In genomic region chr1:167517535-167518330, GRCh38 we compare ENCODE assay signal across 8 cellular contexts. TPM values are rescaled to one million over a fixed set of nuclear protein-coding genes. Genes with fewer than 3 reads are reported as not detected.
DNase-seq lines count a peak whose midpoint lies in the region; ATAC-seq and TF ChIP-seq lines count a peak whose summit lies in the region.
"Had no signal": no experiment of that assay in that cellular context is flagged by ENCODE, and none has a peak within 500 bp of the region (broad histone marks: within the 10 kb centered on the region; RNA-seq: fewer than 3 reads in every experiment).

No MANE protein-coding gene starts in this region.

- H3K9me3 Mint-ChIP-seq in activated T-helper 2 cell treated with anti-CD3 and anti-CD28 coated beads, Interferon-gamma antibody, Interleukin-2, Interleukin-4, amounts not matched to agents 10 μg/mL and 5 μg/mL and 100 μg/mL, durations not matched to agents 14 hours and 24 hours and 36 hours = no peaks in the 10 kb centered on the region

- H3K4me1 ChIP-seq in trophoblast cell (ENCODE audit: control insufficient read depth in 1 of 2, insufficient read depth in 2 of 2, low read length in 2 of 2) (no peaks in the 10 kb centered on the region), upper lobe of left lung (no peaks in the 10 kb centered on the region)
- H3K4me1 ChIP-seq: left lung had no signal

- H2BK12ac ChIP-seq in trophoblast cell (ENCODE audit: low read length) = no peak overlapping the region

- no peak overlapping the region for H3K9ac ChIP-seq in trophoblast cell (ENCODE audit: low read length)

- no peak overlapping the region for H2BK120ac ChIP-seq in trophoblast cell (ENCODE audit: insufficient read depth, low read length, poor library complexity)

- no peak overlapping the region for H3K27ac ChIP-seq in trophoblast cell (ENCODE audit: low read depth, low read length)
- H3K27ac ChIP-seq in upper lobe of left lung = peak overlapping the region in 3 of 4 donors; percentile 57 to 76 (median 73)
- H3K27ac ChIP-seq: left lung had no signal

- intact Hi-C loops in activated T-helper 2 cell treated with anti-CD3 and anti-CD28 coated beads, Interferon-gamma antibody, Interleukin-2, Interleukin-4, amounts not matched to agents 10 μg/mL and 5 μg/mL and 100 μg/mL, durations not matched to agents 14 hours and 24 hours and 36 hours (cut with micrococcal nuclease) = loop anchor here (1.0 to 5.0 kb wide), 7 partner anchors 18 to 295 kb away; partner anchors contain the start of gene CREG1

- H3K27me3 ChIP-seq in trophoblast cell (ENCODE audit: insufficient read depth, low read length) = no peaks in the 10 kb centered on the region
- H3K27me3 ChIP-seq in upper lobe of left lung = no peaks in the 10 kb centered on the region
- H3K27me3 ChIP-seq: left lung had no signal

- no peaks in the 10 kb centered on the region for H3K79me1 ChIP-seq in trophoblast cell (ENCODE audit: low read length)

- H2AFZ ChIP-seq in trophoblast cell (ENCODE audit: insufficient read depth, low read length, poor library complexity) = no peak overlapping the region

- no CpG with 5 or more reads among the region's 30 CpGs for WGBS in trophoblast cell (ENCODE audit: extremely low coverage, insufficient coverage, insufficient read length)
- 81 to 83% methylated on average over 22 to 30 of the region's 30 CpGs for WGBS in upper lobe of left lung, 2 donors

- H3K36me3 ChIP-seq in trophoblast cell (ENCODE audit: control insufficient read depth in 1 of 2, insufficient read depth in 2 of 2, low read length in 2 of 2) = no peaks in the 10 kb centered on the region
- no peaks in the 10 kb centered on the region for H3K36me3 ChIP-seq in upper lobe of left lung
- H3K36me3 ChIP-seq: left lung had no signal

- H3K36me3 Mint-ChIP-seq in activated T-helper 2 cell treated with anti-CD3 and anti-CD28 coated beads, Interferon-gamma antibody, Interleukin-2, Interleukin-4, amounts not matched to agents 10 μg/mL and 5 μg/mL and 100 μg/mL, durations not matched to agents 14 hours and 24 hours and 36 hours (ENCODE audit: low read depth) = peaks cover 51% of the 10 kb centered on the region

- H2AK5ac ChIP-seq in trophoblast cell (ENCODE audit: low read length) = no peak overlapping the region

- no peak overlapping the region for H3K23ac ChIP-seq in trophoblast cell (ENCODE audit: low read length)

- no peak overlapping the region for H3K4ac ChIP-seq in trophoblast cell (ENCODE audit: low read depth, low read length)

- H3K9me3 ChIP-seq in trophoblast cell (ENCODE audit: insufficient read depth, low read depth, low read length) (no peaks in the 10 kb centered on the region), upper lobe of left lung (no peaks in the 10 kb centered on the region)
- H3K9me3 ChIP-seq: left lung had no signal

- H3K4me2 ChIP-seq in trophoblast cell (ENCODE audit: low read length) = no peak overlapping the region

- H4K91ac ChIP-seq in trophoblast cell (ENCODE audit: low read depth, low read length) = no peak overlapping the region

- H3K4me3 Mint-ChIP-seq in activated T-helper 2 cell treated with anti-CD3 and anti-CD28 coated beads, Interferon-gamma antibody, Interleukin-2, Interleukin-4, amounts not matched to agents 10 μg/mL and 5 μg/mL and 100 μg/mL, durations not matched to agents 14 hours and 24 hours and 36 hours (ENCODE audit: low read depth) = peak overlapping the region; percentile 95

- no peak for TF ChIP-seq EP300 in upper lobe of left lung (IDR thresholded peaks at IDR 0.05)

- H2BK5ac ChIP-seq in trophoblast cell (ENCODE audit: low read depth, low read length, poor library complexity) = no peak overlapping the region

- no peak overlapping the region for H3K14ac ChIP-seq in trophoblast cell (ENCODE audit: low read length)

- peaks cover 38% of the 10 kb centered on the region for H3K4me1 Mint-ChIP-seq in activated T-helper 2 cell treated with anti-CD3 and anti-CD28 coated beads, Interferon-gamma antibody, Interleukin-2, Interleukin-4, amounts not matched to agents 10 μg/mL and 5 μg/mL and 100 μg/mL, durations not matched to agents 14 hours and 24 hours and 36 hours (ENCODE audit: low read depth)

- H4K12ac ChIP-seq in trophoblast cell (ENCODE audit: low read depth, low read length) = no peak overlapping the region

- no peak overlapping the region for H4K8ac ChIP-seq in trophoblast cell (ENCODE audit: low read depth, low read length)

- no peak for TF ChIP-seq CTCF in upper lobe of left lung (IDR thresholded peaks at IDR 0.05)

- peak; percentile 53 to 70 for ATAC-seq in upper lobe of left lung (ENCODE audit: low FRiP score in 2 of 2)
- ATAC-seq in HG03442 (IDR thresholded peaks at IDR 0.05; ENCODE audit: unreplicated experiment) = no peak
- no peak for ATAC-seq in GM21423 (IDR thresholded peaks at IDR 0.05; ENCODE audit: unreplicated experiment)
- ATAC-seq: left lung had no signal

- H3K18ac ChIP-seq in trophoblast cell (ENCODE audit: low read length) = no peak overlapping the region

- no peak overlapping the region for H3K4me3 ChIP-seq in trophoblast cell (ENCODE audit: low read depth, low read length)
- H3K4me3 ChIP-seq in upper lobe of left lung = peak overlapping the region in 3 of 4 donors; percentile 22 to 36 (median 35)

- peak overlapping the region; percentile 99 for H3K27ac Mint-ChIP-seq in activated T-helper 2 cell treated with anti-CD3 and anti-CD28 coated beads, Interferon-gamma antibody, Interleukin-2, Interleukin-4, amounts not matched to agents 10 μg/mL and 5 μg/mL and 100 μg/mL, durations not matched to agents 14 hours and 24 hours and 36 hours

- H3K27me3 Mint-ChIP-seq in activated T-helper 2 cell treated with anti-CD3 and anti-CD28 coated beads, Interferon-gamma antibody, Interleukin-2, Interleukin-4, amounts not matched to agents 10 μg/mL and 5 μg/mL and 100 μg/mL, durations not matched to agents 14 hours and 24 hours and 36 hours (ENCODE audit: low read depth) = peaks cover 6% of the 10 kb centered on the region

- DNase-seq in T-helper 1 cell (peak; percentile 67 to 86 (median 73)), trophoblast cell (peak; percentile 78 to 81), upper lobe of left lung (peak; percentile 42 to 74), NCI-H524 treated with DMSO at 0.1 percent for 48 hours (lab: John Stamatoyannopoulos, UW) (no peak)
- peak; percentile 72 for DNase-seq in activated T-helper 2 cell treated with anti-CD3 and anti-CD28 coated beads, Interferon-gamma antibody, Interleukin-2, Interleukin-4, amounts not matched to agents 10 μg/mL and 5 μg/mL and 100 μg/mL, durations not matched to agents 14 hours and 24 hours and 36 hours (ENCODE audit: low spot score)

- TF ChIP-seq POLR2A in upper lobe of left lung (IDR thresholded peaks at IDR 0.05) = peak in 1 of 4 donors; percentile 26

- no peaks in the 10 kb centered on the region for H3K79me2 ChIP-seq in trophoblast cell (ENCODE audit: control insufficient read depth, insufficient read depth, low read length, poor library complexity)

RNA-seq across cellular contexts. Expression of gene CD247, which starts 0.6 kb away (rescaled TPM):
- 193 and 196 TPM in 2 replicates for total RNA-seq in activated T-helper 2 cell treated with anti-CD3 and anti-CD28 coated beads, Interferon-gamma antibody, Interleukin-2, Interleukin-4, amounts not matched to agents 10 μg/mL and 5 μg/mL and 100 μg/mL, durations not matched to agents 14 hours and 24 hours and 36 hours
- 0.22 TPM in 2 replicates for polyA plus RNA-seq in trophoblast cell (2013)
- total RNA-seq in upper lobe of left lung = 10 to 100 TPM in 1 of 6 donors, 1 to 10 TPM in 5; 5.0 to 14.7 (median 8.7) TPM

RNA-seq across cellular contexts. Expression of gene CREG1, which starts 35.8 kb away (rescaled TPM):
- total RNA-seq in activated T-helper 2 cell treated with anti-CD3 and anti-CD28 coated beads, Interferon-gamma antibody, Interleukin-2, Interleukin-4, amounts not matched to agents 10 μg/mL and 5 μg/mL and 100 μg/mL, durations not matched to agents 14 hours and 24 hours and 36 hours = 13.8 and 15.6 TPM in 2 replicates
- polyA plus RNA-seq in trophoblast cell (2013) = 78.0 and 80.3 TPM in 2 replicates
- total RNA-seq in upper lobe of left lung = 100 to 1,000 TPM; 114 to 235 (median 141) TPM

Comparison
In these comparisons a context has a peak if more than half of its experiments do, and no peak if none do; other contexts are left out.
1. ATAC-seq: peak in upper lobe of left lung (2 of 2); none in HG03442 (single experiment) and GM21423 (single experiment).
2. RNA of gene CD247, which starts 0.6 kb away (total RNA-seq): 193 to 196 TPM in activated T-helper 2 cell treated with anti-CD3 and anti-CD28 coated beads, Interferon-gamma antibody, Interleukin-2, Interleukin-4, amounts not matched to agents 10 μg/mL and 5 μg/mL and 100 μg/mL, durations not matched to agents 14 hours and 24 hours and 36 hours; 5.0 to 14.7 TPM in upper lobe of left lung; every median in the first group is over 10 times any median in the second.